ENCODE assay signal across 13 cellular contexts in the genomic region with DNA sequence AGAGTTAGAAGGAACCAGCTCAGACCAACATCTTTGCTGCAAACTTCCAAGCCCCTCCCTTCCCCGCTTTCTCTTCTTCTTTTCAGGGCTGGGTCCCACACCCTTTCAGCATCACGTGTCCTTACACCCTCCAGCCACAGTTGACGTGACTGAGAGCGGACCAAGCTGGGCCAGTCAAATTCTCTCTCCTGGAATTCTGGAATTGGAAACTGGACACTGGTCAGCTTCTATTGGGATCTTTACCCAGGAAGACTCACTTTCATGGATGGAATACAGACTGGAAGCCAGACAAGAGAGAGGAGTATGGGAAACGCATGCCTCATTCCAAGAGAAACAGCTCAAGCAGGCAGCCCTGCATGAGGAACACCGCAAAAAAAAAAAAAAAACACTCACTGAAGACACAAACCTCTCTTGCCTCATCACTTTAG. TPM values are rescaled to one million over a fixed set of nuclear protein-coding genes. Genes with fewer than 3 reads are reported as not detected.
DNase-seq lines count a peak whose midpoint lies in the region; ATAC-seq and FAIRE-seq lines count a peak whose summit lies in the region.
"Had no signal": no experiment of that assay in that cellular context is flagged by ENCODE, and none has a peak within 500 bp of the region (broad histone marks: within the 10 kb centered on the region; RNA-seq: fewer than 3 reads in every experiment).

No MANE protein-coding gene starts in this region.

- POLR2A ChIA-PET in naive thymus-derived CD4-positive, alpha-beta T cell (lab: Charles Lee): no interaction called here

- ATAC-seq in naive thymus-derived CD4-positive, alpha-beta T cell: peak; percentile 74
- ATAC-seq in GM18861 (IDR thresholded peaks at IDR 0.05; ENCODE audit: unreplicated experiment) (no peak), GM21526 (IDR thresholded peaks at IDR 0.05; ENCODE audit: low FRiP score, unreplicated experiment) (no peak)
- ATAC-seq: activated CD8-positive, alpha-beta T cell treated with anti-CD3 and anti-CD28 coated beads for 36 hours; left colon had no signal

- H3K27me3 Mint-ChIP-seq in naive thymus-derived CD4-positive, alpha-beta T cell: peaks cover 19 to 29% (median 23%) of the 10 kb centered on the region in 5 donors

- H3K4me1 ChIP-seq in naive thymus-derived CD4-positive, alpha-beta T cell (ENCODE audit: control insufficient read depth in 2 of 2, insufficient read depth in 2 of 2, low read length in 2 of 2): no peaks in the 10 kb centered on the region
- H3K4me1 ChIP-seq in small intestine (ENCODE audit: control insufficient read depth in 2 of 2, insufficient read depth in 1 of 2, low read depth in 1 of 2, low read length in 1 of 2): no peaks in the 10 kb centered on the region

- no peaks in the 10 kb centered on the region for H3K9me3 Mint-ChIP-seq in naive thymus-derived CD4-positive, alpha-beta T cell
- H3K9me3 Mint-ChIP-seq: activated CD8-positive, alpha-beta T cell treated with anti-CD3 and anti-CD28 coated beads for 36 hours had no signal

- no peak overlapping the region for H3K4me3 ChIP-seq in naive thymus-derived CD4-positive, alpha-beta T cell (ENCODE audit: low read length)
- no peak overlapping the region for H3K4me3 ChIP-seq in small intestine (ENCODE audit: low read depth in 1 of 2, low read length in 2 of 2)

- no peaks in the 10 kb centered on the region for H3K27me3 ChIP-seq in naive thymus-derived CD4-positive, alpha-beta T cell (ENCODE audit: control insufficient read depth in 2 of 2, insufficient read depth in 2 of 2, low read length in 2 of 2)
- no peaks in the 10 kb centered on the region for H3K27me3 ChIP-seq in small intestine (ENCODE audit: control insufficient read depth in 2 of 2, insufficient read depth in 2 of 2, low read length in 2 of 2)

- H3K4me1 Mint-ChIP-seq in naive thymus-derived CD4-positive, alpha-beta T cell: no peaks in the 10 kb centered on the region

- CTCF ChIA-PET in naive thymus-derived CD4-positive, alpha-beta T cell (lab: Charles Lee): no interaction called here

- 50 to 85% (median 62%) methylated on average over 6 of the region's 6 CpGs for WGBS in small intestine, 3 donors

- intact Hi-C loops in naive thymus-derived CD4-positive, alpha-beta T cell (cut with micrococcal nuclease): no loop called here

- H3K36me3 Mint-ChIP-seq in naive thymus-derived CD4-positive, alpha-beta T cell: no peaks in the 10 kb centered on the region

- in situ Hi-C loops in G401 (cut with HindIII; ENCODE audit: low sequenced_read_pairs): no loop called here

- H3K36me3 ChIP-seq in naive thymus-derived CD4-positive, alpha-beta T cell (ENCODE audit: control insufficient read depth in 2 of 3, insufficient read depth in 3 of 3, low read length in 3 of 3): no peaks in the 10 kb centered on the region
- H3K36me3 ChIP-seq in small intestine (ENCODE audit: control insufficient read depth in 2 of 2, insufficient read depth in 2 of 2, low read length in 2 of 2): no peaks in the 10 kb centered on the region

- no peak overlapping the region for H3K27ac Mint-ChIP-seq in naive thymus-derived CD4-positive, alpha-beta T cell
- H3K27ac Mint-ChIP-seq: activated CD8-positive, alpha-beta T cell treated with anti-CD3 and anti-CD28 coated beads for 36 hours had no signal

- no peaks in the 10 kb centered on the region for H3K9me3 ChIP-seq in naive thymus-derived CD4-positive, alpha-beta T cell (ENCODE audit: control insufficient read depth in 2 of 3, low read length in 3 of 3)
- no peaks in the 10 kb centered on the region for H3K9me3 ChIP-seq in small intestine (ENCODE audit: control insufficient read depth, low read depth)

- no peak overlapping the region for H3K4me3 Mint-ChIP-seq in naive thymus-derived CD4-positive, alpha-beta T cell
- H3K4me3 Mint-ChIP-seq: activated CD8-positive, alpha-beta T cell treated with anti-CD3 and anti-CD28 coated beads for 36 hours had no signal

- DNase-seq in AG08396 (ENCODE audit: low spot score) (peak; percentile 30), MV-4-11 (lab: John Stamatoyannopoulos, UW) (peak; percentile 89), fibroblast of gingiva (ENCODE audit: low read depth) (peak; percentile 12), G401 (ENCODE audit: low spot score) (no peak), small intestine (no peak)
- DNase-seq in naive thymus-derived CD4-positive, alpha-beta T cell: no peak
- DNase-seq: activated CD8-positive, alpha-beta T cell treated with anti-CD3 and anti-CD28 coated beads for 36 hours; activated gamma-delta T cell; NCI-H1417 had no signal

- H3K27ac ChIP-seq in naive thymus-derived CD4-positive, alpha-beta T cell (ENCODE audit: low read depth, low read length): no peak overlapping the region
- H3K27ac ChIP-seq in small intestine (ENCODE audit: low read depth in 1 of 2, low read length in 1 of 2): no peak overlapping the region

- no peak for FAIRE-seq in small intestine (lab: Jason Lieb, UNC)
- FAIRE-seq: endometrium had no signal

RNA-seq across cellular contexts. Expression of a gene that starts 12.4 kb away (rescaled TPM):
- 10 to 100 TPM in 4 of 5 experiments, 1 to 10 TPM in 1; 6.0 to 24.7 (median 19.2) TPM for total RNA-seq in naive thymus-derived CD4-positive, alpha-beta T cell
- 10 to 100 TPM in 1 of 2 donors, 1 to 10 TPM in 1; 8.6 to 10.9 TPM for polyA plus RNA-seq in naive thymus-derived CD4-positive, alpha-beta T cell
- total RNA-seq in G401 (2014; rRNA removed; shearing (Covaris generic)): 768 and 828 TPM in 2 replicates
- 100 to 1,000 TPM; 353 to 542 (median 411) TPM for polyA plus RNA-seq in small intestine

Comparison
In these comparisons a context has a peak if more than half of its experiments do, and no peak if none do; other contexts are left out.
1. DNase-seq: peak in AG08396 (single experiment), MV-4-11 (single experiment) and fibroblast of gingiva (single experiment); none in naive thymus-derived CD4-positive, alpha-beta T cell (0 of 9), G401 (single experiment) and small intestine (single experiment).
2. RNA of a gene that starts 12.4 kb away (total RNA-seq): 768 to 828 TPM in G401; 6.0 to 24.7 TPM in naive thymus-derived CD4-positive, alpha-beta T cell; every median in the first group is over 10 times any median in the second.